ENCODE assay signal across 12 cellular contexts in the genomic region with DNA sequence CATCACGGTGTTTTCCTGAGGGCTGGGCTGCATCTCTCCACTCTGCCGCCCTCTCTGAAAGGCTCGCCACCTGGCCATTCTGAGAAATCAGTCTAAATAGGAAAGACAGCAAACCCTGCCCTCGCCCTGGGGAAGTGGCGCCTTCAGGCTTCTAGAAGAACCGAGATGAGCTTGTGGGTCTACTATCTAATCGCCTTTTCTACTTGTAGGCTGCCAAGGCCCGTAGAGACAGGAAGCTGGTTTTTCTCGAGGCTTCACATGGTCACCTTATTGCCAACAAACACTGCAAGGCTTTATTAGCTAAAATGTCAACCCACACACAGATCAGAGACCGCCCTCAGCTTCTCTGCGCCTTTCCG. TPM values are rescaled to one million over a fixed set of nuclear protein-coding genes. Genes with fewer than 3 reads are reported as not detected.
DNase-seq lines count a peak whose midpoint lies in the region; ATAC-seq and TF ChIP-seq lines count a peak whose summit lies in the region.
"Had no signal": no experiment of that assay in that cellular context is flagged by ENCODE, and none has a peak within 500 bp of the region (broad histone marks: within the 10 kb centered on the region; RNA-seq: fewer than 3 reads in every experiment).

No MANE protein-coding gene starts in this region.

- peak; percentile 62 for ATAC-seq in HG02571 (IDR thresholded peaks at IDR 0.05; ENCODE audit: unreplicated experiment)

- no peaks in the 10 kb centered on the region for H3K4me1 Mint-ChIP-seq in activated naive CD4-positive, alpha-beta T cell treated with anti-CD3 and anti-CD28 coated beads for 36 hours (ENCODE audit: low read depth)
- H3K4me1 Mint-ChIP-seq in IgD-negative memory B cell: peaks cover 38 to 40% (median 39%) of the 10 kb centered on the region in 3 donors

- H3K4me1 ChIP-seq in prostate gland (replicated peaks): no peaks in the 10 kb centered on the region

- H3K36me3 ChIP-seq in prostate gland: no peaks in the 10 kb centered on the region

- H3K27ac ChIP-seq in substantia nigra (ENCODE audit: low read depth, low read length, poor library complexity, severe bottlenecking) (peak overlapping the region; percentile 9), prostate gland (no peak overlapping the region)
- H3K27ac ChIP-seq: VCaP had no signal

- no peaks in the 10 kb centered on the region for H3K9me3 Mint-ChIP-seq in activated naive CD4-positive, alpha-beta T cell treated with anti-CD3 and anti-CD28 coated beads for 36 hours
- H3K9me3 Mint-ChIP-seq in IgD-negative memory B cell: no peaks in the 10 kb centered on the region

- no peak for TF ChIP-seq CTCF in prostate gland (IDR thresholded peaks at IDR 0.05)

- H3K4me3 Mint-ChIP-seq in activated naive CD4-positive, alpha-beta T cell treated with anti-CD3 and anti-CD28 coated beads for 36 hours: no peak overlapping the region
- peak overlapping the region in 3 of 4 donors; percentile 51 to 75 (median 64) for H3K4me3 Mint-ChIP-seq in IgD-negative memory B cell

- intact Hi-C loops in activated naive CD4-positive, alpha-beta T cell treated with anti-CD3 and anti-CD28 coated beads for 36 hours (cut with micrococcal nuclease): no loop called here
- intact Hi-C loops in prostate gland (cut with DNase I): no loop called here

- H3K27me3 Mint-ChIP-seq in activated naive CD4-positive, alpha-beta T cell treated with anti-CD3 and anti-CD28 coated beads for 36 hours (ENCODE audit: low read depth): no peaks in the 10 kb centered on the region
- no peaks in the 10 kb centered on the region for H3K27me3 Mint-ChIP-seq in IgD-negative memory B cell

- no peaks in the 10 kb centered on the region for H3K27me3 ChIP-seq in prostate gland (replicated peaks; ENCODE audit: insufficient read depth)

- CTCF ChIA-PET in activated naive CD4-positive, alpha-beta T cell treated with anti-CD3 and anti-CD28 coated beads for 36 hours (lab: Charles Lee): interaction anchor here (0.7 to 1.1 kb wide), 3 partner anchors 8 to 152 kb away, joined by 3 read pairs; no protein-coding TSS in a partner anchor

- H3K27ac Mint-ChIP-seq in activated naive CD4-positive, alpha-beta T cell treated with anti-CD3 and anti-CD28 coated beads for 36 hours: peak overlapping the region; percentile 13
- peak overlapping the region; percentile 60 to 94 (median 92) for H3K27ac Mint-ChIP-seq in IgD-negative memory B cell

- TF ChIP-seq POLR2A in prostate gland (IDR thresholded peaks at IDR 0.05): no peak

- H3K9me3 ChIP-seq in prostate gland: no peaks in the 10 kb centered on the region

- 94% methylated on average over 12 of the region's 12 CpGs for WGBS in prostate gland

- DNase-seq in activated naive CD4-positive, alpha-beta T cell treated with anti-CD3 and anti-CD28 coated beads for 36 hours: no peak
- no peak for DNase-seq in activated naive CD4-positive, alpha-beta T cell (lab: John Stamatoyannopoulos, UW)
- DNase-seq in substantia nigra (lab: John Stamatoyannopoulos, UW) (peak in 5 of 49 donors; percentile 7 to 44 (median 17)), Ammon's horn (ENCODE audit: low spot score) (no peak), prostate gland (ENCODE audit: low spot score) (no peak), ureter (ENCODE audit: low spot score) (no peak)
- DNase-seq: aorta; NCI-H1694 treated with DMSO at 0.1 percent for 48 hours; stimulated activated CD4-positive, alpha-beta T cell treated with anti-CD3 and anti-CD28 coated beads, Interleukin-2, amount 100 ng/mL, for 48 hours had no signal

- peaks cover 44% of the 10 kb centered on the region for H3K36me3 Mint-ChIP-seq in activated naive CD4-positive, alpha-beta T cell treated with anti-CD3 and anti-CD28 coated beads for 36 hours (ENCODE audit: low read depth)
- H3K36me3 Mint-ChIP-seq in IgD-negative memory B cell: peaks cover 8% of the 10 kb centered on the region

- no peak overlapping the region for H3K4me3 ChIP-seq in prostate gland

RNA-seq across cellular contexts. Expression of a gene that starts 21.4 kb away (rescaled TPM):
- 1 to 10 TPM; 2.4 to 2.6 TPM for total RNA-seq in activated naive CD4-positive, alpha-beta T cell treated with anti-CD3 and anti-CD28 coated beads for 36 hours
- polyA plus RNA-seq in IgD-negative memory B cell: 383 TPM
- total RNA-seq in prostate gland (1 to 10 TPM; 4.8 to 7.2 TPM), ureter (4.7 TPM)

RNA-seq across cellular contexts. Expression of a gene that starts 23.0 kb away (rescaled TPM):
- 10 to 100 TPM; 91.5 to 96.0 TPM for total RNA-seq in activated naive CD4-positive, alpha-beta T cell treated with anti-CD3 and anti-CD28 coated beads for 36 hours
- polyA plus RNA-seq in IgD-negative memory B cell: 46.6 TPM
- total RNA-seq in prostate gland: 10 to 100 TPM; 15.6 to 21.9 TPM
- 23.3 TPM for total RNA-seq in ureter

RNA-seq across cellular contexts. Expression of a gene that starts 57.1 kb away (rescaled TPM):
- 100 to 1,000 TPM; 492 to 518 TPM for total RNA-seq in activated naive CD4-positive, alpha-beta T cell treated with anti-CD3 and anti-CD28 coated beads for 36 hours
- polyA plus RNA-seq in IgD-negative memory B cell: 197 TPM
- total RNA-seq in prostate gland (100 to 1,000 TPM; 199 to 252 TPM), ureter (237 TPM)

RNA-seq across cellular contexts. Expression of a gene that starts 58.0 kb away (rescaled TPM):
- 1 to 10 TPM; 1.2 to 1.6 TPM for total RNA-seq in activated naive CD4-positive, alpha-beta T cell treated with anti-CD3 and anti-CD28 coated beads for 36 hours
- polyA plus RNA-seq in IgD-negative memory B cell: 7.1 TPM
- total RNA-seq in prostate gland: 10 to 100 TPM; 18.6 to 24.1 TPM
- 20.0 TPM for total RNA-seq in ureter
